Comparison of ENCODE assay signal across 7 cellular contexts in genomic region chr12:20448781-20449180, GRCh38.
"Had no signal": no experiment of that assay in that cellular context is flagged by ENCODE, and none has a peak within 500 bp of the region (broad histone marks: within the 10 kb centered on the region; RNA-seq: fewer than 3 reads in every experiment).

No MANE protein-coding gene starts in this region.

- ATAC-seq: K562 had no signal

- H3K27ac ChIP-seq: HL-60 had no signal

- DNase-seq: GOT3, H7, HCEC 1CT, IMR-90, KG1 had no signal

- FAIRE-seq: K562 had no signal

- H3K4me3 ChIP-seq: K562 had no signal
